ENCODE assay signal across 20 cellular contexts in the genomic region with DNA sequence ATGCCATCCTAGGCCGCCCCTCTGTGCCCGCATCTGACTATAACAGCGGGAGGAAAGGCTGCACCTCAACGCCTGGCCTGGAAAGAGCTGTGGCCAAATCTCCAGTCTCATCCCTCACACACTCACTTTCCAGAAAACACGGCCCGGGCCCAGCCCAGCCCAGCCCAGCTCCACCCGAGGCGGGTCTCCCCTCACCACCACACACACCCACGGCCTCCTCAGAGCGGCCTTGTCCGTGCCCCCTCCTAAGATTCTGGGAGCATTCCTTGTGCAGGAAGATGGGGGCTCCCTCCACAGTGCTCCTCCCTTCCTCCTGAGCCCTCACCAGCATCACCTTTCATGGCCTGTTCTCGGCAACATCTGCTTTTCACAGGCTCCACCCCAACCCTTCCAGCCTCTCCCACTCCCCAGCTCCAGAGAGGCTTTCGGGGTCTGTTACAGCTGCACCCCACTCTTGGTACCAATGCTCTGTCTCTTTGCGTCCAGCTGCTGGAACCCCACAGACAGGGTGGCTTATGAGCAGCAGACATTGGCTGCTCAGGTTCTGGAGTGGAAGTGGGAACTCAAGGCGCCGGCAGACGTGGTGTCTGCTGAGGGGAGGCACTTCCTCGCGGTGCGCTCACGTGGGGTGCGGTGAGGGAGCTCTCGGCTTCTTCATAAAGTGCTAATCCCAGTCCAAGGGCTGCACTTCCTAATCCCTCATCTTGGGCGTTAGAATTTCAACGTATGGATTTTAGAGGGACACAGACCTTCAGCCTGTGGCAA.
DNase-seq lines count a peak whose midpoint lies in the region; ATAC-seq and TF ChIP-seq lines count a peak whose summit lies in the region.
"Had no signal": no experiment of that assay in that cellular context is flagged by ENCODE, and none has a peak within 500 bp of the region (broad histone marks: within the 10 kb centered on the region; RNA-seq: fewer than 3 reads in every experiment).

No MANE protein-coding gene starts in this region.

- H2BK12ac ChIP-seq in mesenchymal stem cell (ENCODE audit: low read length in 2 of 2) = no peak overlapping the region

- H4K91ac ChIP-seq in mesenchymal stem cell (ENCODE audit: low read length) = no peak overlapping the region

- no peaks in the 10 kb centered on the region for H3K27me3 Mint-ChIP-seq in activated CD4-positive, alpha-beta T cell treated with anti-CD3 and anti-CD28 coated beads, Interleukin-2, amount 10 ng/mL, durations not matched to agents 7 days and 5 days
- no peaks in the 10 kb centered on the region for H3K27me3 Mint-ChIP-seq in activated T-helper 1 cell treated with anti-CD3 and anti-CD28 coated beads, Interleukin-12 subunit alpha, Interleukin-12 subunit beta, Interleukin-2, Interleukin-4 antibody, amounts not matched to agents 30 ng/mL and 10 ng/mL and 1 ng/mL, durations not matched to agents 14 hours and 24 hours and 36 hours (ENCODE audit: insufficient read depth)
- no peaks in the 10 kb centered on the region for H3K27me3 Mint-ChIP-seq in stimulated activated memory B cell treated with anti-CD40 and anti-IgM and Interleukin-4, amounts not matched to agents 10 μg/mL and 1 μg/mL and 100 μg/mL, for 72 hours
- H3K27me3 Mint-ChIP-seq: activated CD4-positive, alpha-beta T cell treated with anti-CD3 and anti-CD28 coated beads, Interleukin-2, amount 10 ng/mL, durations not matched to agents 24 days and 14 days; T-cell had no signal

- no peak overlapping the region for H2BK120ac ChIP-seq in mesenchymal stem cell (ENCODE audit: low read depth, low read length)

- POLR2A ChIA-PET in activated CD4-positive, alpha-beta T cell treated with anti-CD3 and anti-CD28 coated beads, Interleukin-2, amount 10 ng/mL, durations not matched to agents 7 days and 5 days (lab: Charles Lee) = no interaction called here

- H3K79me1 ChIP-seq in mesenchymal stem cell (replicated peaks; ENCODE audit: low read length, poor library complexity, severe bottlenecking) = no peaks in the 10 kb centered on the region

- H3K36me3 Mint-ChIP-seq in activated CD4-positive, alpha-beta T cell treated with anti-CD3 and anti-CD28 coated beads, Interleukin-2, amount 10 ng/mL, durations not matched to agents 7 days and 5 days (ENCODE audit: low read depth) = peaks cover 12% of the 10 kb centered on the region
- no peaks in the 10 kb centered on the region for H3K36me3 Mint-ChIP-seq in activated T-helper 1 cell treated with anti-CD3 and anti-CD28 coated beads, Interleukin-12 subunit alpha, Interleukin-12 subunit beta, Interleukin-2, Interleukin-4 antibody, amounts not matched to agents 30 ng/mL and 10 ng/mL and 1 ng/mL, durations not matched to agents 14 hours and 24 hours and 36 hours (ENCODE audit: low read depth)
- H3K36me3 Mint-ChIP-seq in stimulated activated memory B cell treated with anti-CD40 and anti-IgM and Interleukin-4, amounts not matched to agents 10 μg/mL and 1 μg/mL and 100 μg/mL, for 72 hours = peaks cover 27% of the 10 kb centered on the region

- H3K9me3 ChIP-seq in lower lobe of right lung (no peaks in the 10 kb centered on the region), mesenchymal stem cell (ENCODE audit: control insufficient read depth, low read length) (no peaks in the 10 kb centered on the region)
- H3K9me3 ChIP-seq: A549 had no signal

- no peak overlapping the region for H3K18ac ChIP-seq in mesenchymal stem cell (ENCODE audit: low read depth in 1 of 2, low read length in 2 of 2)

- H3K27ac ChIP-seq in lower lobe of right lung = no peak overlapping the region
- no peak overlapping the region for H3K27ac ChIP-seq in mesenchymal stem cell (ENCODE audit: low read length, poor library complexity, severe bottlenecking)
- H3K27ac ChIP-seq: A549, KMS-11 had no signal

- H2AFZ ChIP-seq in mesenchymal stem cell (ENCODE audit: low read depth, low read length) = no peak overlapping the region

- WGBS in mesenchymal stem cell = 99% methylated on average over 25 of the region's 25 CpGs

- no peak for DNase-seq in activated CD4-positive, alpha-beta T cell treated with anti-CD3 and anti-CD28 coated beads, Interleukin-2, amount 10 ng/mL, durations not matched to agents 7 days and 5 days
- no peak for DNase-seq in activated CD4-positive, alpha-beta T cell treated with anti-CD3 and anti-CD28 coated beads, Interleukin-2, amount 50 U/mL, for 4 hours
- no peak for DNase-seq in activated T-helper 1 cell treated with anti-CD3 and anti-CD28 coated beads, Interleukin-12 subunit alpha, Interleukin-12 subunit beta, Interleukin-2, Interleukin-4 antibody, amounts not matched to agents 30 ng/mL and 10 ng/mL and 1 ng/mL, durations not matched to agents 14 hours and 24 hours and 36 hours (ENCODE audit: low spot score)
- DNase-seq in lower lobe of right lung = peak; percentile 37
- DNase-seq in mesenchymal stem cell = no peak
- DNase-seq: activated CD4-positive, alpha-beta T cell treated with anti-CD3 and anti-CD28 coated beads, Interleukin-2, amount 10 ng/mL, durations not matched to agents 24 days and 14 days; activated gamma-delta T cell; Calu3; foreskin melanocyte; NCI-H1694 treated with DMSO at 0.1 percent for 48 hours; NCI-H510A treated with DMSO at 0.1 percent for 48 hours; stimulated activated CD4-positive, alpha-beta T cell treated with anti-CD3 and anti-CD28 coated beads, Interleukin-2, amount 100 ng/mL, for 48 hours; stimulated activated naive CD4-positive, alpha-beta T cell had no signal

- H4K8ac ChIP-seq in mesenchymal stem cell (ENCODE audit: low read length) = no peak overlapping the region

- peak overlapping the region; percentile 69 for H3K27ac Mint-ChIP-seq in activated CD4-positive, alpha-beta T cell treated with anti-CD3 and anti-CD28 coated beads, Interleukin-2, amount 10 ng/mL, durations not matched to agents 7 days and 5 days
- no peak overlapping the region for H3K27ac Mint-ChIP-seq in activated T-helper 1 cell treated with anti-CD3 and anti-CD28 coated beads, Interleukin-12 subunit alpha, Interleukin-12 subunit beta, Interleukin-2, Interleukin-4 antibody, amounts not matched to agents 30 ng/mL and 10 ng/mL and 1 ng/mL, durations not matched to agents 14 hours and 24 hours and 36 hours
- H3K27ac Mint-ChIP-seq in stimulated activated memory B cell treated with anti-CD40 and anti-IgM and Interleukin-4, amounts not matched to agents 10 μg/mL and 1 μg/mL and 100 μg/mL, for 72 hours = peak overlapping the region; percentile 54
- H3K27ac Mint-ChIP-seq: activated CD4-positive, alpha-beta T cell treated with anti-CD3 and anti-CD28 coated beads, Interleukin-2, amount 10 ng/mL, durations not matched to agents 24 days and 14 days had no signal

- H3K36me3 ChIP-seq in lower lobe of right lung = no peaks in the 10 kb centered on the region
- H3K36me3 ChIP-seq in mesenchymal stem cell (ENCODE audit: control insufficient read depth in 1 of 2, insufficient read depth in 2 of 2, low read depth in 1 of 2, low read length in 2 of 2) = peaks cover 0 to 26% of the 10 kb centered on the region in 2 experiments

- ATAC-seq in lower lobe of right lung (no peak), HG02588 (IDR thresholded peaks at IDR 0.05; ENCODE audit: unreplicated experiment) (no peak), GM19023 (IDR thresholded peaks at IDR 0.05; ENCODE audit: unreplicated experiment) (no peak)
- no peak for ATAC-seq in stimulated activated memory B cell treated with anti-CD40 and anti-IgM and Interleukin-4, amounts not matched to agents 10 μg/mL and 1 μg/mL and 100 μg/mL, for 72 hours
- ATAC-seq: A549, Panc1 had no signal

- no peaks in the 10 kb centered on the region for H3K4me1 ChIP-seq in lower lobe of right lung
- peaks cover 6% of the 10 kb centered on the region for H3K4me1 ChIP-seq in mesenchymal stem cell (ENCODE audit: control insufficient read depth, insufficient read depth, low read depth, low read length)
- H3K4me1 ChIP-seq: A549 had no signal

- H3K4me2 ChIP-seq in mesenchymal stem cell (ENCODE audit: low read length, poor library complexity, severe bottlenecking) = no peak overlapping the region
- H3K4me2 ChIP-seq: A549, KMS-11 had no signal

- no peak overlapping the region for H2BK15ac ChIP-seq in mesenchymal stem cell (ENCODE audit: low read depth, poor library complexity, severe bottlenecking)

- no peaks in the 10 kb centered on the region for H3K9me3 Mint-ChIP-seq in activated CD4-positive, alpha-beta T cell treated with anti-CD3 and anti-CD28 coated beads, Interleukin-2, amount 10 ng/mL, durations not matched to agents 7 days and 5 days
- no peaks in the 10 kb centered on the region for H3K9me3 Mint-ChIP-seq in activated T-helper 1 cell treated with anti-CD3 and anti-CD28 coated beads, Interleukin-12 subunit alpha, Interleukin-12 subunit beta, Interleukin-2, Interleukin-4 antibody, amounts not matched to agents 30 ng/mL and 10 ng/mL and 1 ng/mL, durations not matched to agents 14 hours and 24 hours and 36 hours
- H3K9me3 Mint-ChIP-seq in stimulated activated memory B cell treated with anti-CD40 and anti-IgM and Interleukin-4, amounts not matched to agents 10 μg/mL and 1 μg/mL and 100 μg/mL, for 72 hours = no peaks in the 10 kb centered on the region
- H3K9me3 Mint-ChIP-seq: activated CD4-positive, alpha-beta T cell treated with anti-CD3 and anti-CD28 coated beads, Interleukin-2, amount 10 ng/mL, durations not matched to agents 24 days and 14 days; T-cell had no signal

- TF ChIP-seq CTCF in lower lobe of right lung (IDR thresholded peaks at IDR 0.05) = no peak

- no peak overlapping the region for H3K4me3 Mint-ChIP-seq in activated CD4-positive, alpha-beta T cell treated with anti-CD3 and anti-CD28 coated beads, Interleukin-2, amount 10 ng/mL, durations not matched to agents 7 days and 5 days
- H3K4me3 Mint-ChIP-seq in activated T-helper 1 cell treated with anti-CD3 and anti-CD28 coated beads, Interleukin-12 subunit alpha, Interleukin-12 subunit beta, Interleukin-2, Interleukin-4 antibody, amounts not matched to agents 30 ng/mL and 10 ng/mL and 1 ng/mL, durations not matched to agents 14 hours and 24 hours and 36 hours = peak overlapping the region; percentile 39
- no peak overlapping the region for H3K4me3 Mint-ChIP-seq in stimulated activated memory B cell treated with anti-CD40 and anti-IgM and Interleukin-4, amounts not matched to agents 10 μg/mL and 1 μg/mL and 100 μg/mL, for 72 hours

- no peaks in the 10 kb centered on the region for H3K27me3 ChIP-seq in lower lobe of right lung (ENCODE audit: low read depth)
- H3K27me3 ChIP-seq in mesenchymal stem cell (ENCODE audit: control insufficient read depth in 1 of 2, insufficient read depth in 1 of 2, low read length in 2 of 2) = no peaks in the 10 kb centered on the region

- no peak overlapping the region for H3K23ac ChIP-seq in mesenchymal stem cell (ENCODE audit: low read length in 2 of 2)

- H2AK5ac ChIP-seq in mesenchymal stem cell (ENCODE audit: low read length, severe bottlenecking) = no peak overlapping the region

- no peak overlapping the region for H2BK5ac ChIP-seq in mesenchymal stem cell (ENCODE audit: low read depth, low read length, poor library complexity, severe bottlenecking)

- H3K9ac ChIP-seq in mesenchymal stem cell (ENCODE audit: low read length) = no peak overlapping the region
- H3K9ac ChIP-seq: KMS-11 had no signal

- CTCF ChIA-PET in activated CD4-positive, alpha-beta T cell treated with anti-CD3 and anti-CD28 coated beads, Interleukin-2, amount 10 ng/mL, durations not matched to agents 7 days and 5 days (lab: Charles Lee) = interaction anchor here (0.9 kb wide), 1 partner anchor 43 kb away, joined by 3 read pairs; no protein-coding TSS in a partner anchor

- intact Hi-C loops in activated T-helper 1 cell treated with anti-CD3 and anti-CD28 coated beads, Interleukin-12 subunit alpha, Interleukin-12 subunit beta, Interleukin-2, Interleukin-4 antibody, amounts not matched to agents 30 ng/mL and 10 ng/mL and 1 ng/mL, durations not matched to agents 14 hours and 24 hours and 36 hours (cut with micrococcal nuclease) = no loop called here
- intact Hi-C loops in lower lobe of right lung (cut with DNase I) = no loop called here

- peaks cover 22% of the 10 kb centered on the region for H3K4me1 Mint-ChIP-seq in activated CD4-positive, alpha-beta T cell treated with anti-CD3 and anti-CD28 coated beads, Interleukin-2, amount 10 ng/mL, durations not matched to agents 7 days and 5 days
- peaks cover 17% of the 10 kb centered on the region for H3K4me1 Mint-ChIP-seq in activated T-helper 1 cell treated with anti-CD3 and anti-CD28 coated beads, Interleukin-12 subunit alpha, Interleukin-12 subunit beta, Interleukin-2, Interleukin-4 antibody, amounts not matched to agents 30 ng/mL and 10 ng/mL and 1 ng/mL, durations not matched to agents 14 hours and 24 hours and 36 hours (ENCODE audit: low read depth)
- no peaks in the 10 kb centered on the region for H3K4me1 Mint-ChIP-seq in stimulated activated memory B cell treated with anti-CD40 and anti-IgM and Interleukin-4, amounts not matched to agents 10 μg/mL and 1 μg/mL and 100 μg/mL, for 72 hours

- no peak overlapping the region for H3K4me3 ChIP-seq in lower lobe of right lung
- H3K4me3 ChIP-seq in mesenchymal stem cell (ENCODE audit: insufficient read depth in 1 of 2, low read depth in 1 of 2, low read length in 2 of 2) = no peak overlapping the region
- H3K4me3 ChIP-seq: A549 had no signal

- no peak overlapping the region for H3K4ac ChIP-seq in mesenchymal stem cell (ENCODE audit: low read depth in 1 of 2, low read length in 2 of 2)

- H3K14ac ChIP-seq in mesenchymal stem cell (ENCODE audit: low read length in 2 of 2) = no peak overlapping the region
